ENCODE assay signal across 9 cellular contexts in the genomic region with DNA sequence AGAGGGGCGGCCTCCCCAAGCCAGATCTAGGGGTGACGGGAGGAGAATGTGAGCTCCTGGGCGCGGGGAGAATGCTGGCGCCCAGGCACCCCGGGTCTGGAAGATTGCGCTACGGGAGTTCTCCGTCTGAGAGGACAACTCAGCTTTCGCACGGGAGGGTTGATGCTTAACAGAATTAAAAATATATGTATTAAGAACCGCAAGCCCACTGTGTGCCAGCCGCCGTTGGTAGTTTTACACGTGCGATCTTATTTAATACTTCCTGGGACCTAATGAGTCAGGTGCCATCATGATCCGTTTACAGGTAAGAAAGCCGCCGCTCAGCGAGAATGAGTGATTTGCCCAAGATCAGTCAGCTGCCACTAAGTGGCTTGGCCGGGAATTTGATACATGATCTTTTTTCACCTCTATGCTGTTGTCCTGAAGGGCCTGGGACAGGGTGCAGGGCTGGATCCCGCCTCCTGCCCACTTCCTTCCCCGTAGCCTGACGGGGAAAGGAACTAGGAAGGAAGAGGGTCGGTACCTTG. TPM values are rescaled to one million over a fixed set of nuclear protein-coding genes. Genes with fewer than 3 reads are reported as not detected.
A peak's percentile ranks its signal among the peaks of the same experiment; 100 is the strongest.
DNase-seq lines count a peak whose midpoint lies in the region; ATAC-seq and TF ChIP-seq lines count a peak whose summit lies in the region.
"Had no signal": no experiment of that assay in that cellular context is flagged by ENCODE, and none has a peak within 500 bp of the region (broad histone marks: within the 10 kb centered on the region; RNA-seq: fewer than 3 reads in every experiment).

No MANE protein-coding gene starts in this region.

- H3K79me2 ChIP-seq in PC-3 (ENCODE audit: low read length) (no peaks in the 10 kb centered on the region), OCI-LY7 (ENCODE audit: insufficient read depth, low read depth, low read length) (no peaks in the 10 kb centered on the region)

- H3K9me3 Mint-ChIP-seq in naive thymus-derived CD8-positive, alpha-beta T cell: peaks cover 0 to 7% (median 0%) of the 10 kb centered on the region in 9 donors
- H3K9me3 Mint-ChIP-seq: activated T-helper 2 cell treated with anti-CD3 and anti-CD28 coated beads, Interferon-gamma antibody, Interleukin-2, Interleukin-4, amounts not matched to agents 10 μg/mL and 5 μg/mL and 100 μg/mL, durations not matched to agents 14 hours and 24 hours and 36 hours had no signal

- H3K9me3 ChIP-seq in HUES48 (ENCODE audit: control insufficient read depth, insufficient read depth, low read length) (no peaks in the 10 kb centered on the region), endocrine pancreas (ENCODE audit: control insufficient read depth, low read length) (no peaks in the 10 kb centered on the region), PC-3 (ENCODE audit: low read length) (no peaks in the 10 kb centered on the region), OCI-LY7 (ENCODE audit: low read length) (no peaks in the 10 kb centered on the region)

- no peaks in the 10 kb centered on the region for H3K36me3 ChIP-seq in HUES48 (ENCODE audit: control insufficient read depth, insufficient read depth, low read length)
- no peaks in the 10 kb centered on the region for H3K36me3 ChIP-seq in endocrine pancreas (ENCODE audit: control insufficient read depth, insufficient read depth, low read length)
- H3K36me3 ChIP-seq in PC-3 (ENCODE audit: low read depth, low read length): no peaks in the 10 kb centered on the region
- no peaks in the 10 kb centered on the region for H3K36me3 ChIP-seq in OCI-LY7 (ENCODE audit: insufficient read depth, low read length)

- H3K4me1 ChIP-seq in HUES48 (ENCODE audit: control insufficient read depth, insufficient read depth, low read length): peaks cover 20% of the 10 kb centered on the region
- peaks cover 4% of the 10 kb centered on the region for H3K4me1 ChIP-seq in endocrine pancreas (ENCODE audit: control insufficient read depth, insufficient read depth, low read length)
- H3K4me1 ChIP-seq in PC-3 (ENCODE audit: insufficient read depth, low read length): no peaks in the 10 kb centered on the region
- no peaks in the 10 kb centered on the region for H3K4me1 ChIP-seq in OCI-LY7 (ENCODE audit: insufficient read depth, low read length, poor library complexity, severe bottlenecking)

- peaks cover 35% of the 10 kb centered on the region for H3K27me3 ChIP-seq in HUES48 (ENCODE audit: control insufficient read depth, insufficient read depth, low read length)
- no peaks in the 10 kb centered on the region for H3K27me3 ChIP-seq in endocrine pancreas (ENCODE audit: control insufficient read depth, insufficient read depth, low read length)
- peaks cover 18% of the 10 kb centered on the region; the same call in 1 of the 2 replicates for H3K27me3 ChIP-seq in PC-3 (ENCODE audit: low read length)

- H3K9me2 ChIP-seq in PC-3 (replicated peaks; ENCODE audit: low read length) (no peaks in the 10 kb centered on the region), OCI-LY7 (ENCODE audit: insufficient read depth, low read length) (no peaks in the 10 kb centered on the region)

- TF ChIP-seq CTCF in AG10803 (conservative IDR thresholded peaks at IDR 0.05; ENCODE audit: low read length) (no peak), PC-3 (conservative IDR thresholded peaks at IDR 0.05; ENCODE audit: low read depth, low read length) (no peak), OCI-LY7 (conservative IDR thresholded peaks at IDR 0.05; ENCODE audit: low read length) (no peak)

- CTCF ChIA-PET in PC-3 (lab: Charles Lee) (no interaction called here), OCI-LY7 (lab: Charles Lee; ENCODE audit: unreplicated experiment) (no interaction called here)

- peaks cover 49 to 73% (median 54%) of the 10 kb centered on the region in 5 donors for H3K27me3 Mint-ChIP-seq in naive thymus-derived CD8-positive, alpha-beta T cell

- POLR2A ChIA-PET in naive thymus-derived CD8-positive, alpha-beta T cell (lab: Charles Lee): no interaction called here
- POLR2A ChIA-PET in PC-3 (lab: Charles Lee; ENCODE audit: unreplicated experiment): no interaction called here
- POLR2A ChIA-PET in OCI-LY7 (lab: Charles Lee): no interaction called here

- H3K9ac ChIP-seq in HUES48 (ENCODE audit: low read depth, low read length): peak overlapping the region; percentile 34; the same call in 1 of the 2 replicates
- H3K9ac ChIP-seq in endocrine pancreas (ENCODE audit: control insufficient read depth, insufficient read depth, low read length): peak overlapping the region; percentile 66
- no peak overlapping the region for H3K9ac ChIP-seq in PC-3 (ENCODE audit: low read length)

- H3F3A ChIP-seq in PC-3 (ENCODE audit: low read length, unreplicated experiment): no peaks in the 10 kb centered on the region

- peaks cover 5 to 19% (median 12%) of the 10 kb centered on the region in 4 donors for H3K4me1 Mint-ChIP-seq in naive thymus-derived CD8-positive, alpha-beta T cell

- no peak for ATAC-seq in naive thymus-derived CD8-positive, alpha-beta T cell
- ATAC-seq in PC-3: no peak

- DNase-seq in AG10803 (ENCODE audit: low read depth) (no peak), SHP77 (lab: John Stamatoyannopoulos, UW) (no peak), A172 (ENCODE audit: low spot score) (no peak), PC-3 (no peak), OCI-LY7 (ENCODE audit: low spot score) (no peak)
- no peak for DNase-seq in naive thymus-derived CD8-positive, alpha-beta T cell

- no peak overlapping the region for H3K27ac ChIP-seq in HUES48 (ENCODE audit: low read depth, low read length)
- H3K27ac ChIP-seq in PC-3 (ENCODE audit: low read length): no peak overlapping the region
- no peak overlapping the region for H3K27ac ChIP-seq in OCI-LY7 (ENCODE audit: low read depth, low read length, poor library complexity, severe bottlenecking)

- H3K27ac Mint-ChIP-seq in naive thymus-derived CD8-positive, alpha-beta T cell: no peak overlapping the region
- H3K27ac Mint-ChIP-seq: activated T-helper 2 cell treated with anti-CD3 and anti-CD28 coated beads, Interferon-gamma antibody, Interleukin-2, Interleukin-4, amounts not matched to agents 10 μg/mL and 5 μg/mL and 100 μg/mL, durations not matched to agents 14 hours and 24 hours and 36 hours had no signal

- BruUV-seq in PC-3 (replicated peaks; lab: Mats Ljungman, UMichigan): no TSS peak
- no TSS peak for BruUV-seq in OCI-LY7 (replicated peaks; lab: Mats Ljungman, UMichigan)

- intact Hi-C loops in PC-3 (cut with micrococcal nuclease) (no loop called here), OCI-LY7 (cut with micrococcal nuclease; ENCODE audit: unreplicated experiment) (no loop called here)

- H4K20me1 ChIP-seq in PC-3 (ENCODE audit: low read length): no peaks in the 10 kb centered on the region
- no peaks in the 10 kb centered on the region for H4K20me1 ChIP-seq in OCI-LY7 (ENCODE audit: insufficient read depth, low read length)

- H3K36me3 Mint-ChIP-seq in naive thymus-derived CD8-positive, alpha-beta T cell: no peaks in the 10 kb centered on the region

- peak overlapping the region in 7 of 10 donors; percentile 3 to 60 (median 44) for H3K4me3 Mint-ChIP-seq in naive thymus-derived CD8-positive, alpha-beta T cell

- H2AFZ ChIP-seq in PC-3 (ENCODE audit: low read length): no peak overlapping the region
- H2AFZ ChIP-seq in OCI-LY7 (ENCODE audit: low read length): no peak overlapping the region

- H3K4me3 ChIP-seq in AG10803 (ENCODE audit: low read length): peak overlapping the region; percentile 72
- peak overlapping the region; percentile 92 for H3K4me3 ChIP-seq in HUES48 (ENCODE audit: low read depth, low read length)
- peak overlapping the region; percentile 66 for H3K4me3 ChIP-seq in endocrine pancreas (ENCODE audit: control insufficient read depth, insufficient read depth, low read length)
- no peak overlapping the region for H3K4me3 ChIP-seq in PC-3 (ENCODE audit: low read length)
- H3K4me3 ChIP-seq in OCI-LY7 (ENCODE audit: low read depth, low read length, poor library complexity, severe bottlenecking): no peak overlapping the region

- H3K4me2 ChIP-seq in PC-3 (ENCODE audit: low read length) (no peak overlapping the region), OCI-LY7 (ENCODE audit: low read length) (no peak overlapping the region)

RNA-seq across cellular contexts. Expression of a gene that starts 0.8 kb away (rescaled TPM):
- total RNA-seq in naive thymus-derived CD8-positive, alpha-beta T cell: not detected
- not detected for polyA plus RNA-seq in naive thymus-derived CD8-positive, alpha-beta T cell
- not detected in 2 replicates for total RNA-seq in A172 (2014; rRNA removed; shearing (Covaris generic))
- total RNA-seq in PC-3 (2014; rRNA removed): 0.29 and 0.47 TPM in 2 replicates
- total RNA-seq in OCI-LY7 (2014; rRNA removed; shearing (Covaris generic)): not detected in 2 replicates
- not detected in 2 replicates for total RNA-seq in OCI-LY7 (2022)
- total RNA-seq: activated T-helper 2 cell treated with anti-CD3 and anti-CD28 coated beads, Interferon-gamma antibody, Interleukin-2, Interleukin-4, amounts not matched to agents 10 μg/mL and 5 μg/mL and 100 μg/mL, durations not matched to agents 14 hours and 24 hours and 36 hours had no signal

Comparison
In these comparisons a context has a peak if more than half of its experiments do, and no peak if none do; other contexts are left out.
1. H3K4me3 ChIP-seq: peak in AG10803 (single experiment), HUES48 (single experiment) and endocrine pancreas (single experiment); none in PC-3 (single experiment) and OCI-LY7 (single experiment).